Comparison of ENCODE assay signal across 19 cellular contexts in genomic region chr3:99891610-99892285, GRCh38.
DNase-seq lines count a peak whose midpoint lies in the region; ATAC-seq lines count a peak whose summit lies in the region.
"Had no signal": no experiment of that assay in that cellular context is flagged by ENCODE, and none has a peak within 500 bp of the region (broad histone marks: within the 10 kb centered on the region; RNA-seq: fewer than 3 reads in every experiment).

No MANE protein-coding gene starts in this region.

- H2AFZ ChIP-seq in GM23248 = no peak overlapping the region
- no peak overlapping the region for H2AFZ ChIP-seq in mesenchymal stem cell (ENCODE audit: low read depth, low read length)
- H2AFZ ChIP-seq: GM23338 had no signal

- no peak overlapping the region for H3K23ac ChIP-seq in mesenchymal stem cell (ENCODE audit: low read length in 2 of 2)

- H3K9ac ChIP-seq in GM23248 (no peak overlapping the region), mesenchymal stem cell (ENCODE audit: low read length) (no peak overlapping the region)
- H3K9ac ChIP-seq: BLaER1 treated with 17β-estradiol and CSF1 and Interleukin-3, amounts not matched to agents 10 nM and 100 nM had no signal

- in situ Hi-C loops in GM23248 (cut with MboI) = no loop called here
- in situ Hi-C loops in ACHN (cut with HindIII; ENCODE audit: low pct_ligation_motif_present, low pct_unique_long_range_greater_than_20kb, low sequenced_read_pairs) = no loop called here

- ATAC-seq in GM19351 (IDR thresholded peaks at IDR 0.05; ENCODE audit: unreplicated experiment) = no peak
- no peak for ATAC-seq in GM19023 (IDR thresholded peaks at IDR 0.05; ENCODE audit: unreplicated experiment)
- ATAC-seq: GM23338 had no signal

- H3K79me2 ChIP-seq in GM23248 (ENCODE audit: insufficient read depth) = no peaks in the 10 kb centered on the region

- no peaks in the 10 kb centered on the region for H4K20me1 ChIP-seq in GM23248 (ENCODE audit: insufficient read depth)

- no peak overlapping the region for H3K4me2 ChIP-seq in GM23248 (ENCODE audit: unreplicated experiment)
- no peak overlapping the region for H3K4me2 ChIP-seq in mesenchymal stem cell (ENCODE audit: low read length, poor library complexity, severe bottlenecking)
- H3K4me2 ChIP-seq: BLaER1 treated with 17β-estradiol and CSF1 and Interleukin-3, amounts not matched to agents 10 nM and 100 nM had no signal

- H3K9me3 ChIP-seq in GM23248 (ENCODE audit: low read depth) (no peaks in the 10 kb centered on the region), mesenchymal stem cell (ENCODE audit: control insufficient read depth, low read length) (no peaks in the 10 kb centered on the region)
- H3K9me3 ChIP-seq: BE2C; BLaER1 treated with 17β-estradiol and CSF1 and Interleukin-3, amounts not matched to agents 10 nM and 100 nM had no signal

- H3F3A ChIP-seq in GM23248 (ENCODE audit: insufficient read depth) = peaks cover 18% of the 10 kb centered on the region

- 82 to 83% methylated on average over 2 of the region's 2 CpGs for WGBS in GM23248 (ENCODE audit: low coverage in 1 of 2, low lambda C conversion rate in 2 of 2, missing lambda C conversion rate in 2 of 2), 2 experiments
- WGBS in mesenchymal stem cell = no CpG with 5 or more reads among the region's 2 CpGs

- H4K8ac ChIP-seq in mesenchymal stem cell (ENCODE audit: low read length) = no peak overlapping the region

- DNase-seq in GM23248 = peak; percentile 41
- peak; percentile 78 for DNase-seq in amniotic epithelial cell (ENCODE audit: low read depth)
- DNase-seq in fibroblast of peridontal ligament (ENCODE audit: extremely low read depth) = peak; percentile 27
- DNase-seq in mesenchymal stem cell = peak; percentile 74
- DNase-seq in ACHN = no peak
- no peak for DNase-seq in NCI-H146 treated with DMSO at 0.1 percent for 48 hours (lab: John Stamatoyannopoulos, UW; ENCODE audit: unreplicated experiment)
- DNase-seq: AML-193; BE2C; CD4-positive, alpha-beta T cell; CD8-positive, alpha-beta memory T cell; DMS53; DMS79 treated with DMSO at 0.1 percent for 48 hours; GF-D8; H9 had no signal

- peaks cover 1% of the 10 kb centered on the region for H3K79me1 ChIP-seq in mesenchymal stem cell (replicated peaks; ENCODE audit: low read length, poor library complexity, severe bottlenecking)

- H3K4me3 ChIP-seq in GM23248 (no peak overlapping the region), mesenchymal stem cell (ENCODE audit: insufficient read depth in 1 of 2, low read depth in 1 of 2, low read length in 2 of 2) (no peak overlapping the region)
- H3K4me3 ChIP-seq: BLaER1 treated with 17β-estradiol and CSF1 and Interleukin-3, amounts not matched to agents 10 nM and 100 nM; GM23338 had no signal

- H3K4ac ChIP-seq in mesenchymal stem cell (ENCODE audit: low read depth in 1 of 2, low read length in 2 of 2) = no peak overlapping the region

- H3K36me3 ChIP-seq in GM23248 (ENCODE audit: low read depth) (no peaks in the 10 kb centered on the region), mesenchymal stem cell (ENCODE audit: control insufficient read depth in 1 of 2, insufficient read depth in 2 of 2, low read depth in 1 of 2, low read length in 2 of 2) (no peaks in the 10 kb centered on the region)
- H3K36me3 ChIP-seq: BE2C had no signal

- H2BK15ac ChIP-seq in mesenchymal stem cell (ENCODE audit: low read depth, poor library complexity, severe bottlenecking) = no peak overlapping the region

- no peak overlapping the region for H2BK120ac ChIP-seq in mesenchymal stem cell (ENCODE audit: low read depth, low read length)

- H3K27ac ChIP-seq in GM23248 (no peak overlapping the region), mesenchymal stem cell (ENCODE audit: low read length, poor library complexity, severe bottlenecking) (no peak overlapping the region)
- H3K27ac ChIP-seq: 22Rv1; BLaER1 treated with 17β-estradiol and CSF1 and Interleukin-3, amounts not matched to agents 10 nM and 100 nM had no signal

- H3K18ac ChIP-seq in mesenchymal stem cell (ENCODE audit: low read depth in 1 of 2, low read length in 2 of 2) = no peak overlapping the region

- H2BK5ac ChIP-seq in mesenchymal stem cell (ENCODE audit: low read depth, low read length, poor library complexity, severe bottlenecking) = no peak overlapping the region

- H3K27me3 ChIP-seq in GM23248 (replicated peaks; ENCODE audit: insufficient read depth) (no peaks in the 10 kb centered on the region), mesenchymal stem cell (ENCODE audit: control insufficient read depth in 1 of 2, insufficient read depth in 1 of 2, low read length in 2 of 2) (no peaks in the 10 kb centered on the region)
- H3K27me3 ChIP-seq: BE2C; BLaER1 treated with 17β-estradiol and CSF1 and Interleukin-3, amounts not matched to agents 10 nM and 100 nM had no signal

- H3K4me1 ChIP-seq in GM23248 (ENCODE audit: insufficient read depth) = peaks cover 23% of the 10 kb centered on the region
- no peaks in the 10 kb centered on the region for H3K4me1 ChIP-seq in mesenchymal stem cell (ENCODE audit: control insufficient read depth, insufficient read depth, low read depth, low read length)

- H3K14ac ChIP-seq in mesenchymal stem cell (ENCODE audit: low read length in 2 of 2) = no peak overlapping the region

- H2AK5ac ChIP-seq in mesenchymal stem cell (ENCODE audit: low read length, severe bottlenecking) = no peak overlapping the region

- no peak overlapping the region for H4K91ac ChIP-seq in mesenchymal stem cell (ENCODE audit: low read length)

- H3K9me2 ChIP-seq in GM23248 (ENCODE audit: insufficient read depth) = no peaks in the 10 kb centered on the region

- no peak overlapping the region for H2BK12ac ChIP-seq in mesenchymal stem cell (ENCODE audit: low read length in 2 of 2)

Comparison
In these comparisons a context has a peak if more than half of its experiments do, and no peak if none do; other contexts are left out.
1. DNase-seq: peak in GM23248 (single experiment), amniotic epithelial cell (single experiment), fibroblast of peridontal ligament (single experiment) and mesenchymal stem cell (single experiment); none in ACHN (single experiment) and NCI-H146 treated with DMSO at 0.1 percent for 48 hours (single experiment).